ENCODE assay signal across 32 cellular contexts in genomic region chr6:34205466-34205865, GRCh38. TPM values are rescaled to one million over a fixed set of nuclear protein-coding genes. Genes with fewer than 3 reads are reported as not detected.
DNase-seq lines count a peak whose midpoint lies in the region; ATAC-seq and TF ChIP-seq lines count a peak whose summit lies in the region.
"Had no signal": no experiment of that assay in that cellular context is flagged by ENCODE, and none has a peak within 500 bp of the region (broad histone marks: within the 10 kb centered on the region; RNA-seq: fewer than 3 reads in every experiment).

No MANE protein-coding gene starts in this region.

- no peak overlapping the region for H3K27ac ChIP-seq in HCT116 (ENCODE audit: low read depth, low read length)
- H3K27ac ChIP-seq: BLaER1 treated with 17β-estradiol and CSF1 and Interleukin-3, amounts not matched to agents 10 nM and 100 nM; cardiac muscle cell; coronary artery; ovary; right lobe of liver; testis; vagina had no signal

- CTCF ChIA-PET in HCT116 (lab: Charles Lee), result interaction anchor here (0.5 to 2.9 kb wide), 2 partner anchors 9 to 20 kb away, joined by 3 to 7 read pairs; no protein-coding TSS in a partner anchor

- intact Hi-C loops in HCT116 (cut with micrococcal nuclease), result no loop called here

- peak overlapping the region; percentile 95 for H2AFZ ChIP-seq in HCT116 (ENCODE audit: low read depth, low read length, poor library complexity, severe bottlenecking)

- H3K9me3 Mint-ChIP-seq in activated T-helper 17 cell treated with anti-CD3 and anti-CD28 coated beads, Interleukin-2, amount 50 U/mL, for 72 hours, result no peaks in the 10 kb centered on the region
- H3K9me3 Mint-ChIP-seq: activated T-cell treated with anti-CD3 and anti-CD28 coated beads, Interleukin-2, amount 50 U/mL, for 72 hours had no signal

- peaks cover 0 to 44% of the 10 kb centered on the region in 2 experiments; a peak in 3 of 4 replicates for H3K4me1 ChIP-seq in HCT116 (ENCODE audit: control insufficient read depth in 1 of 2, insufficient read depth in 2 of 2, low read length in 2 of 2)
- H3K4me1 ChIP-seq: right lobe of liver, testis, vagina had no signal

- BruUV-seq in HCT116 (replicated peaks; lab: Mats Ljungman, UMichigan), result no TSS peak

- RAD21 ChIA-PET in HCT116 (lab: Charles Lee; ENCODE audit: low non-redundant PET in 1 of 2, low total read pairs in 2 of 2, uncharacterized antibody in 2 of 2, unreplicated experiment in 2 of 2), result no interaction called here

- TF ChIP-seq RAD21 in HCT116 (IDR thresholded peaks at IDR 0.05; ENCODE audit: low read depth), result no peak

- no peak overlapping the region for H3K4me2 ChIP-seq in HCT116 (ENCODE audit: low read length)
- H3K4me2 ChIP-seq: BLaER1 treated with 17β-estradiol and CSF1 and Interleukin-3, amounts not matched to agents 10 nM and 100 nM; SK-N-SH had no signal

- peaks cover 8% of the 10 kb centered on the region for H3K4me1 Mint-ChIP-seq in activated T-helper 17 cell treated with anti-CD3 and anti-CD28 coated beads, Interleukin-2, amount 50 U/mL, for 72 hours

- no peaks in the 10 kb centered on the region for H3K36me3 Mint-ChIP-seq in activated T-helper 17 cell treated with anti-CD3 and anti-CD28 coated beads, Interleukin-2, amount 50 U/mL, for 72 hours (ENCODE audit: low read depth)
- H3K36me3 Mint-ChIP-seq: activated naive CD4-positive, alpha-beta T cell treated with anti-CD3 and anti-CD28 coated beads, Interleukin-2, amount 10 ng/mL, durations not matched to agents 7 days and 5 days had no signal

- no peak overlapping the region for H3K9ac ChIP-seq in HCT116 (ENCODE audit: low read length)
- H3K9ac ChIP-seq: BLaER1 treated with 17β-estradiol and CSF1 and Interleukin-3, amounts not matched to agents 10 nM and 100 nM; SK-N-SH had no signal

- no peak for TF ChIP-seq POLR2A in HCT116 (IDR thresholded peaks at IDR 0.05; ENCODE audit: borderline replicate concordance, extremely low read depth, insufficient read depth, insufficient read length)

- no peak overlapping the region for H3K4me3 Mint-ChIP-seq in activated T-helper 17 cell treated with anti-CD3 and anti-CD28 coated beads, Interleukin-2, amount 50 U/mL, for 72 hours
- H3K4me3 Mint-ChIP-seq: activated naive CD4-positive, alpha-beta T cell treated with anti-CD3 and anti-CD28 coated beads, Interleukin-2, amount 10 ng/mL, durations not matched to agents 7 days and 5 days; activated T-cell treated with anti-CD3 and anti-CD28 coated beads, Interleukin-2, amount 50 U/mL, for 72 hours had no signal

- POLR2A ChIA-PET in HCT116 (lab: Charles Lee), result interaction anchor here (3.8 kb wide), 1 partner anchor 31 kb away, joined by 12 read pairs; the partner anchor contains the start of gene HMGA1

- H3K27me3 ChIP-seq in HCT116 (ENCODE audit: insufficient read depth, low read length), result no peaks in the 10 kb centered on the region
- H3K27me3 ChIP-seq: BLaER1 treated with 17β-estradiol and CSF1 and Interleukin-3, amounts not matched to agents 10 nM and 100 nM; cardiac muscle cell; ovary; right lobe of liver; testis; vagina had no signal

- DNase-seq in A172 (ENCODE audit: low spot score) (peak; percentile 30), HCT116 (ENCODE audit: low read depth, low spot score) (no peak), fibroblast of villous mesenchyme (ENCODE audit: low read depth) (peak; percentile 6), epidermal melanocyte (ENCODE audit: insufficient read length, low spot score) (no peak), NCI-H524 (lab: John Stamatoyannopoulos, UW) (no peak)
- DNase-seq: activated CD4-positive, alpha-beta T cell treated with anti-CD3 and anti-CD28 coated beads for 4 hours; activated naive CD4-positive, alpha-beta T cell treated with anti-CD3 and anti-CD28 coated beads, Interleukin-2, amount 10 ng/mL, durations not matched to agents 7 days and 5 days; activated T-cell treated with anti-CD3 and anti-CD28 coated beads, Interleukin-2, amount 50 U/mL, for 72 hours; amygdala; EL; head of caudate nucleus; left colon; mesendoderm; NCI-H1694 treated with DMSO at 0.1 percent for 48 hours; NCI-H2171; NCI-H510A treated with DMSO at 0.1 percent for 48 hours; NK-92 treated with Interleukin-12 subunit alpha and Interleukin-12 subunit beta, amount 100 ng/mL, for 24 hours; ovary; right lobe of liver; SK-N-SH; stimulated activated CD4-positive, alpha-beta T cell treated with anti-CD3 and anti-CD28 coated beads, Interleukin-4, amount 100 ng/mL, for 4 hours; stimulated activated naive CD4-positive, alpha-beta T cell treated with Interleukin-2 at 50 U/mL for 16 hours; T-helper 2 cell; testis had no signal

- no peak for ATAC-seq in HCT116
- peak; percentile 40 for ATAC-seq in activated T-helper 17 cell treated with anti-CD3 and anti-CD28 coated beads, Interleukin-2, amount 50 U/mL, for 72 hours (replicated peaks)
- ATAC-seq in GM18870 (IDR thresholded peaks at IDR 0.05; ENCODE audit: unreplicated experiment), result no peak
- no peak for ATAC-seq in HG03354 (IDR thresholded peaks at IDR 0.05; ENCODE audit: poor library complexity, severe bottlenecking, unreplicated experiment)
- ATAC-seq: left colon, right lobe of liver had no signal

- H3K9me2 ChIP-seq in HCT116 (ENCODE audit: insufficient read depth), result no peaks in the 10 kb centered on the region
- H3K9me2 ChIP-seq: SK-N-SH had no signal

- H3K27me3 Mint-ChIP-seq in activated T-helper 17 cell treated with anti-CD3 and anti-CD28 coated beads, Interleukin-2, amount 50 U/mL, for 72 hours, result no peaks in the 10 kb centered on the region

- TF ChIP-seq CTCF in HCT116 (IDR thresholded peaks at IDR 0.05 in 2 of 3, conservative IDR thresholded peaks at IDR 0.05 in 1 of 3; ENCODE audit: borderline replicate concordance in 1 of 3, insufficient read depth in 1 of 3, low read depth in 2 of 3, low read length in 2 of 3) (no peak), fibroblast of villous mesenchyme (IDR thresholded peaks at IDR 0.05; ENCODE audit: insufficient read depth, low read depth, low read length) (no peak)

- no peak overlapping the region for H3K4me3 ChIP-seq in HCT116 (replicated peaks in 1 of 2; ENCODE audit: low read depth in 1 of 2, low read length in 2 of 2)
- H3K4me3 ChIP-seq in fibroblast of villous mesenchyme (ENCODE audit: low read depth, low read length), result no peak overlapping the region
- H3K4me3 ChIP-seq: BLaER1 treated with 17β-estradiol and CSF1 and Interleukin-3, amounts not matched to agents 10 nM and 100 nM; cardiac muscle cell; coronary artery; ovary; right lobe of liver; testis; vagina had no signal

- H3K79me2 ChIP-seq in HCT116 (ENCODE audit: insufficient read depth, low read length), result no peaks in the 10 kb centered on the region

- H3K36me3 ChIP-seq in HCT116 (ENCODE audit: control insufficient read depth in 1 of 2, insufficient read depth in 2 of 2, low read length in 2 of 2), result no peaks in the 10 kb centered on the region
- H3K36me3 ChIP-seq: BLaER1 treated with 17β-estradiol and CSF1 and Interleukin-3, amounts not matched to agents 10 nM and 100 nM; cardiac muscle cell; ovary; right lobe of liver; vagina had no signal

- peak overlapping the region; percentile 63 for H3K27ac Mint-ChIP-seq in activated T-helper 17 cell treated with anti-CD3 and anti-CD28 coated beads, Interleukin-2, amount 50 U/mL, for 72 hours
- H3K27ac Mint-ChIP-seq: activated naive CD4-positive, alpha-beta T cell treated with anti-CD3 and anti-CD28 coated beads, Interleukin-2, amount 10 ng/mL, durations not matched to agents 7 days and 5 days; activated T-cell treated with anti-CD3 and anti-CD28 coated beads, Interleukin-2, amount 50 U/mL, for 72 hours had no signal

- no peaks in the 10 kb centered on the region for H4K20me1 ChIP-seq in HCT116 (ENCODE audit: insufficient read depth)
- H4K20me1 ChIP-seq: BLaER1 treated with 17β-estradiol and CSF1 and Interleukin-3, amounts not matched to agents 10 nM and 100 nM had no signal

- H3K9me3 ChIP-seq in HCT116 (ENCODE audit: control insufficient read depth in 1 of 2, insufficient read depth in 1 of 2, low read depth in 1 of 2, low read length in 2 of 2), result no peaks in the 10 kb centered on the region
- H3K9me3 ChIP-seq: ovary, right lobe of liver, SK-N-SH, testis, vagina had no signal

TF ChIP-seq in HCT116, 20 proteins besides CTCF, POLR2A, EP300 and RAD21:
- TF ChIP-seq YY1 (IDR thresholded peaks at IDR 0.05; ENCODE audit: extremely low read depth, insufficient replicate concordance, low read depth, low read length) (peak; percentile 39), EGR1 (IDR thresholded peaks at IDR 0.05; ENCODE audit: low read depth) (no peak), EZH2 (IDR thresholded peaks at IDR 0.05) (no peak)
TF ChIP-seq in HCT116: peak in this region for 1.

RNA-seq across cellular contexts. Expression of gene HMGA1, which starts 31.2 kb away (rescaled TPM):
- total RNA-seq in A172 (2014; rRNA removed; shearing (Covaris generic)), result 72.3 and 117 TPM in 2 replicates
- total RNA-seq in HCT116 (2021; ENCODE audit: unreplicated experiment), result 2,459 TPM
- polyA plus RNA-seq in HCT116 (2012), result 2,754 and 2,816 TPM in 2 replicates
- 100 to 1,000 TPM; 203 to 389 TPM for total RNA-seq in activated T-helper 17 cell treated with anti-CD3 and anti-CD28 coated beads, Interleukin-2, amount 50 U/mL, for 72 hours
- total RNA-seq in fibroblast of villous mesenchyme, result 65.2 and 111 TPM in 2 replicates

RNA-seq across cellular contexts. Expression of gene SMIM29, which starts 43.3 kb away (rescaled TPM):
- 49.6 and 70.8 TPM in 2 replicates for total RNA-seq in A172 (2014; rRNA removed; shearing (Covaris generic))
- total RNA-seq in HCT116 (2021; ENCODE audit: unreplicated experiment) (25.1 TPM), fibroblast of villous mesenchyme (22.5 and 30.9 TPM in 2 replicates)
- polyA plus RNA-seq in HCT116 (2012), result 31.5 and 35.5 TPM in 2 replicates
- 10 to 100 TPM; 10.9 to 17.3 TPM for total RNA-seq in activated T-helper 17 cell treated with anti-CD3 and anti-CD28 coated beads, Interleukin-2, amount 50 U/mL, for 72 hours

RNA-seq across cellular contexts. Expression of gene GRM4, which starts 59.6 kb away (rescaled TPM):
- total RNA-seq in A172 (2014; rRNA removed; shearing (Covaris generic)), result 0.96 TPM in 1 of 2 replicates, not detected in the other
- total RNA-seq in HCT116 (2021; ENCODE audit: unreplicated experiment) (2.6 TPM), fibroblast of villous mesenchyme (under 0.01 TPM in 2 replicates)
- polyA plus RNA-seq in HCT116 (2012), result 1.8 and 2.5 TPM in 2 replicates
- not detected for total RNA-seq in activated T-helper 17 cell treated with anti-CD3 and anti-CD28 coated beads, Interleukin-2, amount 50 U/mL, for 72 hours
- total RNA-seq: HT-29, left colon, right lobe of liver, vagina had no signal
- polyA plus RNA-seq: SK-N-SH had no signal

Comparison
In these comparisons a context has a peak if more than half of its experiments do, and no peak if none do; other contexts are left out.
1. DNase-seq: peak in A172 (single experiment) and fibroblast of villous mesenchyme (single experiment); none in HCT116 (single experiment), epidermal melanocyte (single experiment) and NCI-H524 (0 of 2).